In genomic region chr7:45021604-45022296, GRCh38 we compare ENCODE assay signal across 8 cellular contexts. TPM values are rescaled to one million over a fixed set of nuclear protein-coding genes. Genes with fewer than 3 reads are reported as not detected.
DNase-seq lines count a peak whose midpoint lies in the region; ATAC-seq and TF ChIP-seq lines count a peak whose summit lies in the region.

No MANE protein-coding gene starts in this region.

- POLR2A ChIA-PET in PC-9 (lab: Charles Lee; ENCODE audit: unreplicated experiment) (no interaction called here), SK-N-SH (lab: Yijun Ruan, JAX) (no interaction called here)

- peaks cover 53% of the 10 kb centered on the region for H3K36me3 Mint-ChIP-seq in stimulated activated memory B cell treated with anti-CD40 and anti-IgM and Interleukin-4, amounts not matched to agents 10 μg/mL and 1 μg/mL and 100 μg/mL, for 72 hours

- peak overlapping the region; percentile 44 for H3K4me3 Mint-ChIP-seq in stimulated activated memory B cell treated with anti-CD40 and anti-IgM and Interleukin-4, amounts not matched to agents 10 μg/mL and 1 μg/mL and 100 μg/mL, for 72 hours

- H3K4me1 Mint-ChIP-seq in stimulated activated memory B cell treated with anti-CD40 and anti-IgM and Interleukin-4, amounts not matched to agents 10 μg/mL and 1 μg/mL and 100 μg/mL, for 72 hours: peaks cover 65% of the 10 kb centered on the region

- H4K20me1 ChIP-seq in PC-9 (ENCODE audit: insufficient read depth): no peaks in the 10 kb centered on the region
- peaks cover 28% of the 10 kb centered on the region for H4K20me1 ChIP-seq in SK-N-SH (ENCODE audit: insufficient read depth)

- H3K4me1 ChIP-seq in PC-9 (replicated peaks; ENCODE audit: insufficient read depth): no peaks in the 10 kb centered on the region
- H3K4me1 ChIP-seq in SK-N-SH (ENCODE audit: control insufficient read depth in 1 of 2, insufficient read depth in 2 of 2, low read depth in 1 of 2, low read length in 1 of 2): no peaks in the 10 kb centered on the region

- H3K27me3 ChIP-seq in PC-9 (ENCODE audit: insufficient read depth, low read depth) (no peaks in the 10 kb centered on the region), SK-N-SH (ENCODE audit: insufficient read depth) (no peaks in the 10 kb centered on the region)

- H3F3A ChIP-seq in PC-9 (ENCODE audit: insufficient read depth, low read depth) (no peaks in the 10 kb centered on the region), SK-N-SH (replicated peaks; ENCODE audit: insufficient read depth) (no peaks in the 10 kb centered on the region)

- peaks cover 6% of the 10 kb centered on the region for H3K9me3 Mint-ChIP-seq in stimulated activated memory B cell treated with anti-CD40 and anti-IgM and Interleukin-4, amounts not matched to agents 10 μg/mL and 1 μg/mL and 100 μg/mL, for 72 hours

- no peak for TF ChIP-seq EP300 in SK-N-SH (IDR thresholded peaks at IDR 0.05; ENCODE audit: borderline replicate concordance in 1 of 2, low read depth in 1 of 2, low read length in 1 of 2)

- H3K36me3 ChIP-seq in PC-9 (ENCODE audit: low read depth) (no peaks in the 10 kb centered on the region), SK-N-SH (replicated peaks in 1 of 2; ENCODE audit: control insufficient read depth in 1 of 2, insufficient read depth in 2 of 2, low read length in 1 of 2) (peaks cover under 1 to 39% of the 10 kb centered on the region in 2 experiments)

- H3K9me2 ChIP-seq in PC-9 (ENCODE audit: insufficient read depth) (no peaks in the 10 kb centered on the region), SK-N-SH (no peaks in the 10 kb centered on the region)

- BruUV-seq in PC-9 (replicated peaks; lab: Mats Ljungman, UMichigan): no TSS peak

- peak; percentile 27 for DNase-seq in stimulated activated CD4-positive, alpha-beta T cell treated with anti-CD3 and anti-CD28 coated beads, Interleukin-4, amount 100 ng/mL, for 24 hours
- no peak for DNase-seq in stimulated activated CD4-positive, alpha-beta T cell treated with anti-CD3 and anti-CD28 coated beads, Interleukin-4, amount 100 ng/mL, for 1 hour
- peak; percentile 42 for DNase-seq in amniotic epithelial cell (ENCODE audit: low read depth)
- DNase-seq in PC-9: no peak
- no peak for DNase-seq in SK-N-SH

- H3K27ac Mint-ChIP-seq in stimulated activated memory B cell treated with anti-CD40 and anti-IgM and Interleukin-4, amounts not matched to agents 10 μg/mL and 1 μg/mL and 100 μg/mL, for 72 hours: peak overlapping the region; percentile 80

- no peak overlapping the region for H3K9ac ChIP-seq in SK-N-SH

- no peak for TF ChIP-seq RAD21 in SK-N-SH (IDR thresholded peaks at IDR 0.05; ENCODE audit: low read length)

- TF ChIP-seq CTCF in PC-9 (conservative IDR thresholded peaks at IDR 0.05) (no peak), SK-N-SH (IDR thresholded peaks at IDR 0.05) (no peak)

- H2AFZ ChIP-seq in PC-9: no peak overlapping the region
- no peak overlapping the region for H2AFZ ChIP-seq in SK-N-SH (ENCODE audit: low read depth)

- CTCF ChIA-PET in PC-9 (lab: Charles Lee) (interaction anchor here (0.7 kb wide), 1 partner anchor 178 kb away, joined by 3 read pairs; no protein-coding TSS in a partner anchor), SK-N-SH (lab: Yijun Ruan, JAX) (interaction anchor here (0.9 to 1.1 kb wide), 3 partner anchors 18 to 174 kb away, joined by 3 read pairs; no protein-coding TSS in a partner anchor)

- intact Hi-C loops in PC-9 (cut with micrococcal nuclease; ENCODE audit: unreplicated experiment): no loop called here

- no peaks in the 10 kb centered on the region for H3K9me3 ChIP-seq in PC-9 (ENCODE audit: insufficient read depth, low read depth)
- H3K9me3 ChIP-seq in SK-N-SH: 0 out of 2 replicates have a peak, but pooled peaks cover 7% of the 10 kb centered on the region

- WGBS in SK-N-SH (ENCODE audit: low lambda C conversion rate): 97% methylated on average over 3 of the region's 3 CpGs

- peak; percentile 72 for ATAC-seq in HG03558 (IDR thresholded peaks at IDR 0.05; ENCODE audit: extremely low read depth, unreplicated experiment)
- ATAC-seq in stimulated activated memory B cell treated with anti-CD40 and anti-IgM and Interleukin-4, amounts not matched to agents 10 μg/mL and 1 μg/mL and 100 μg/mL, for 72 hours: peak; percentile 86
- ATAC-seq in GM19455 (IDR thresholded peaks at IDR 0.05; ENCODE audit: unreplicated experiment): no peak

- H3K4me2 ChIP-seq in PC-9: no peak overlapping the region
- H3K4me2 ChIP-seq in SK-N-SH: no peak overlapping the region

- H3K4me3 ChIP-seq in PC-9 (no peak overlapping the region), SK-N-SH (ENCODE audit: low read depth in 2 of 2, low read length in 1 of 2) (no peak overlapping the region)

- no peaks in the 10 kb centered on the region for H3K27me3 Mint-ChIP-seq in stimulated activated memory B cell treated with anti-CD40 and anti-IgM and Interleukin-4, amounts not matched to agents 10 μg/mL and 1 μg/mL and 100 μg/mL, for 72 hours

- H3K27ac ChIP-seq in PC-9: no peak overlapping the region
- H3K27ac ChIP-seq in SK-N-SH (ENCODE audit: low read depth in 2 of 2, low read length in 1 of 2): no peak overlapping the region

- H3K79me2 ChIP-seq in PC-9 (ENCODE audit: low read depth): no peaks in the 10 kb centered on the region
- peaks cover 92% of the 10 kb centered on the region for H3K79me2 ChIP-seq in SK-N-SH (ENCODE audit: insufficient read depth)

TF ChIP-seq in SK-N-SH, 30 proteins besides CTCF, POLR2A, EP300 and RAD21:
- TF ChIP-seq POLR2AphosphoS5 (IDR thresholded peaks at IDR 0.05; ENCODE audit: low read depth, low read length) (no peak), MAX (IDR thresholded peaks at IDR 0.05; ENCODE audit: low read depth) (no peak), NFIC (IDR thresholded peaks at IDR 0.05; ENCODE audit: borderline replicate concordance) (no peak), SMC3 (IDR thresholded peaks at IDR 0.05; ENCODE audit: low read depth, low read length) (no peak), GATA2 (CRISPR knock-in tag; IDR thresholded peaks at IDR 0.05) (no peak)

RNA-seq across cellular contexts. Expression of gene CCM2, which starts 21.7 kb away (rescaled TPM):
- 48.1 and 54.2 TPM in 2 replicates for total RNA-seq in PC-9 (2021)
- 65.6 and 83.2 TPM in 2 replicates for polyA plus RNA-seq in SK-N-SH (2012; rRNA removed)
- 46.0 and 71.9 TPM in 2 replicates for polyA plus RNA-seq in SK-N-SH (2012; cell fraction: cytosol; rRNA removed)
- 81.6 and 98.7 TPM in 2 replicates for polyA plus RNA-seq in SK-N-SH (2012; cell fraction: nucleus; rRNA removed)

RNA-seq across cellular contexts. Expression of gene MYO1G, which starts 42.9 kb away (rescaled TPM):
- total RNA-seq in PC-9 (2021): 0.24 and 0.28 TPM in 2 replicates
- 0.05 and 0.10 TPM in 2 replicates for polyA plus RNA-seq in SK-N-SH (2012; rRNA removed)
- 0.01 TPM in 2 replicates for polyA plus RNA-seq in SK-N-SH (2012; cell fraction: cytosol; rRNA removed)
- polyA plus RNA-seq in SK-N-SH (2012; cell fraction: nucleus; rRNA removed): 0.24 and 0.26 TPM in 2 replicates

Comparison
In these comparisons a context has a peak if more than half of its experiments do, and no peak if none do; other contexts are left out.
1. DNase-seq: peak in stimulated activated CD4-positive, alpha-beta T cell treated with anti-CD3 and anti-CD28 coated beads, Interleukin-4, amount 100 ng/mL, for 24 hours (single experiment) and amniotic epithelial cell (single experiment); none in stimulated activated CD4-positive, alpha-beta T cell treated with anti-CD3 and anti-CD28 coated beads, Interleukin-4, amount 100 ng/mL, for 1 hour (single experiment), PC-9 (0 of 2) and SK-N-SH (single experiment).